ENCODE assay signal across 8 cellular contexts in genomic region chr4:40897557-40898203, GRCh38.
DNase-seq lines count a peak whose midpoint lies in the region; ATAC-seq and TF ChIP-seq lines count a peak whose summit lies in the region.

No MANE protein-coding gene starts in this region.

- intact Hi-C loops in CD8-positive, alpha-beta T cell (cut with DNase I, micrococcal nuclease), result loop anchor here in 1 of 2 experiments (2.0 to 5.0 kb wide), 3 partner anchors 160 to 841 kb away; partner anchors contain the start of gene N4BP2
- intact Hi-C loops in upper lobe of right lung (cut with DNase I), result no loop called here

- no peak overlapping the region for H3K4me3 ChIP-seq in CD8-positive, alpha-beta T cell (ENCODE audit: low read depth, low read length)
- H3K4me3 ChIP-seq in SJCRH30 (no peak overlapping the region), upper lobe of right lung (no peak overlapping the region)

- no peaks in the 10 kb centered on the region for H3K36me3 ChIP-seq in CD8-positive, alpha-beta T cell (ENCODE audit: insufficient read depth, low read length)
- H3K36me3 ChIP-seq in SJCRH30 (no peaks in the 10 kb centered on the region; the same call in 1 of the 2 replicates), upper lobe of right lung (peaks cover 6% of the 10 kb centered on the region)

- no peaks in the 10 kb centered on the region for H3K4me1 ChIP-seq in CD8-positive, alpha-beta T cell (ENCODE audit: insufficient read depth, low read length)
- H3K4me1 ChIP-seq in SJCRH30 (no peaks in the 10 kb centered on the region; the same call in 1 of the 2 replicates), upper lobe of right lung (no peaks in the 10 kb centered on the region)

- H3K9me3 ChIP-seq in CD8-positive, alpha-beta T cell (ENCODE audit: low read length), result no peaks in the 10 kb centered on the region
- H3K9me3 ChIP-seq in SJCRH30 (replicated peaks) (no peaks in the 10 kb centered on the region), upper lobe of right lung (no peaks in the 10 kb centered on the region)

- CTCF ChIA-PET in CD8-positive, alpha-beta T cell (lab: Charles Lee), result interaction anchor here (0.6 to 3.8 kb wide), 17 partner anchors 9 to 1569 kb away, joined by 3 to 22 read pairs (median 4); no protein-coding TSS in a partner anchor

- H3K27me3 ChIP-seq in CD8-positive, alpha-beta T cell (ENCODE audit: insufficient read depth, low read length), result no peaks in the 10 kb centered on the region
- H3K27me3 ChIP-seq in SJCRH30 (no peaks in the 10 kb centered on the region), upper lobe of right lung (no peaks in the 10 kb centered on the region)

- H3K27me3 Mint-ChIP-seq in CD8-positive, alpha-beta T cell (ENCODE audit: low read depth), result peaks cover 2% of the 10 kb centered on the region

- peak; percentile 78 for TF ChIP-seq CTCF in CD8-positive, alpha-beta T cell (IDR thresholded peaks at IDR 0.05)
- TF ChIP-seq CTCF in upper lobe of right lung (IDR thresholded peaks at IDR 0.05), result peak; percentile 88

- H3K4me1 Mint-ChIP-seq in CD8-positive, alpha-beta T cell (ENCODE audit: low read depth), result peaks cover 2% of the 10 kb centered on the region

- H3K27ac Mint-ChIP-seq in CD8-positive, alpha-beta T cell, result no peak overlapping the region

- H3K9me3 Mint-ChIP-seq in CD8-positive, alpha-beta T cell, result no peaks in the 10 kb centered on the region

- DNase-seq in CD8-positive, alpha-beta T cell, result peak; percentile 9 to 70 (median 54)
- DNase-seq in LoVo (ENCODE audit: low spot score), result peak; percentile 65
- peak; percentile 92 to 95 for DNase-seq in SJCRH30
- peak; percentile 66 for DNase-seq in activated naive CD4-positive, alpha-beta T cell treated with Interleukin-2 at 50 U/mL for 16 hours
- DNase-seq in globus pallidus (ENCODE audit: low spot score), result peak; percentile 67
- peak; percentile 69 for DNase-seq in pons (ENCODE audit: low spot score)
- peak; percentile 85 for DNase-seq in upper lobe of right lung

- H3K27ac ChIP-seq in CD8-positive, alpha-beta T cell (ENCODE audit: low read depth, low read length), result no peak overlapping the region
- H3K27ac ChIP-seq in SJCRH30, result no peak overlapping the region
- no peak overlapping the region for H3K27ac ChIP-seq in upper lobe of right lung

- H3K36me3 Mint-ChIP-seq in CD8-positive, alpha-beta T cell, result no peaks in the 10 kb centered on the region

- ATAC-seq in CD8-positive, alpha-beta T cell, result peak; percentile 55
- ATAC-seq in GM21381 (IDR thresholded peaks at IDR 0.05; ENCODE audit: unreplicated experiment), result peak; percentile 61
- peak; percentile 92 for ATAC-seq in upper lobe of right lung

- POLR2A ChIA-PET in CD8-positive, alpha-beta T cell (lab: Charles Lee), result no interaction called here

- peak overlapping the region; percentile 76 for H3K4me3 Mint-ChIP-seq in CD8-positive, alpha-beta T cell
